Comparison of ENCODE assay signal across 30 cellular contexts in genomic region chr19:51326216-51327065, GRCh38. TPM values are rescaled to one million over a fixed set of nuclear protein-coding genes. Genes with fewer than 3 reads are reported as not detected.
A peak's percentile ranks its signal among the peaks of the same experiment; 100 is the strongest.
DNase-seq lines count a peak whose midpoint lies in the region; ATAC-seq, FAIRE-seq and TF ChIP-seq lines count a peak whose summit lies in the region.
"Had no signal": no experiment of that assay in that cellular context is flagged by ENCODE, and none has a peak within 500 bp of the region (broad histone marks: within the 10 kb centered on the region; RNA-seq: fewer than 3 reads in every experiment).

No MANE protein-coding gene starts in this region.

- no peak for TF ChIP-seq RAD21 in H1 (IDR thresholded peaks at IDR 0.05 in 1 of 2, conservative IDR thresholded peaks at IDR 0.05 in 1 of 2; ENCODE audit: low read depth in 2 of 2, low read length in 2 of 2)

- peaks cover 2% of the 10 kb centered on the region in 2 donors for H3K36me3 Mint-ChIP-seq in CD14-positive monocyte
- H3K36me3 Mint-ChIP-seq: natural killer cell had no signal

- no peak overlapping the region for H3K4ac ChIP-seq in H1 (replicated peaks; ENCODE audit: insufficient read length, low read depth, low read length)

- H3K36me3 ChIP-seq in HUES48 (ENCODE audit: control insufficient read depth, insufficient read depth, low read length) (peaks cover 14% of the 10 kb centered on the region; the same call in 1 of the 2 replicates), H1 (ENCODE audit: control insufficient read depth in 2 of 4, insufficient read depth in 4 of 4, low read length in 3 of 4) (peaks cover 0 to 13% (median 2%) of the 10 kb centered on the region in 4 experiments; a peak in 4 of 8 replicates), osteoblast (ENCODE audit: insufficient read depth, low read length) (no peaks in the 10 kb centered on the region), uterus (no peaks in the 10 kb centered on the region)
- H3K36me3 ChIP-seq: Peyer's patch, thoracic aorta, WERI-Rb-1 had no signal

- H3K4me3 Mint-ChIP-seq in CD14-positive monocyte = peak overlapping the region in 1 of 2 donors; percentile 96

- H3K27me3 ChIP-seq in HUES48 (ENCODE audit: control insufficient read depth, insufficient read depth, low read length) = peaks cover 7% of the 10 kb centered on the region
- peaks cover 0 to 6% (median 4%) of the 10 kb centered on the region in 4 experiments; a peak in 4 of 7 replicates for H3K27me3 ChIP-seq in H1 (replicated peaks in 1 of 4; ENCODE audit: control insufficient read depth in 3 of 4, extremely low read depth in 1 of 4, insufficient read depth in 3 of 4, low read length in 3 of 4)
- peaks cover 4% of the 10 kb centered on the region for H3K27me3 ChIP-seq in osteoblast (ENCODE audit: insufficient read depth, low read length)
- peaks cover 0 to 36% of the 10 kb centered on the region in 2 donors for H3K27me3 ChIP-seq in uterus

- ATAC-seq in GM21786 (IDR thresholded peaks at IDR 0.05; ENCODE audit: unreplicated experiment) (no peak), GM18858 (IDR thresholded peaks at IDR 0.05; ENCODE audit: unreplicated experiment) (no peak)

- no peak for TF ChIP-seq EP300 in H1 (IDR thresholded peaks at IDR 0.05; ENCODE audit: borderline replicate concordance in 1 of 2, low read depth in 2 of 2, low read length in 2 of 2)

- H3K14ac ChIP-seq in H1 (ENCODE audit: insufficient read length) = no peak overlapping the region

- CTCF ChIA-PET in H1 (lab: Charles Lee; ENCODE audit: partially characterized antibody) = interaction anchor here (0.7 to 1.8 kb wide), 8 partner anchors 9 to 168 kb away, joined by 3 to 6 read pairs (median 4); no protein-coding TSS in a partner anchor

- no peak for FAIRE-seq in H1 (lab: Jason Lieb, UNC)

- no peak overlapping the region for H4K8ac ChIP-seq in H1 (ENCODE audit: extremely low read depth, insufficient read depth, low read length)

- H3K23me2 ChIP-seq in H1 (ENCODE audit: low read depth, low read length) = peaks cover 6% of the 10 kb centered on the region; the same call in 1 of the 2 replicates

- POLR2A ChIA-PET in H1 (lab: Charles Lee; ENCODE audit: partially characterized antibody) = interaction anchor here (0.7 to 3.4 kb wide), 6 partner anchors 8 to 381 kb away, joined by 3 to 19 read pairs (median 4); no protein-coding TSS in a partner anchor

- H2AFZ ChIP-seq in H1 (ENCODE audit: low read length) (no peak overlapping the region), osteoblast (ENCODE audit: low read length) (no peak overlapping the region)

- no peaks in the 10 kb centered on the region for H3K79me2 ChIP-seq in H1 (ENCODE audit: control insufficient read depth in 1 of 2, insufficient read depth in 2 of 2, low read length in 2 of 2)
- no peaks in the 10 kb centered on the region for H3K79me2 ChIP-seq in osteoblast (ENCODE audit: insufficient read depth, low read length)

- peaks cover 4% of the 10 kb centered on the region; the same call in 1 of the 2 replicates for H3K4me1 ChIP-seq in HUES48 (ENCODE audit: control insufficient read depth, insufficient read depth, low read length)
- peaks cover 0 to 8% (median 5%) of the 10 kb centered on the region in 4 experiments; a peak in 4 of 7 replicates for H3K4me1 ChIP-seq in H1 (replicated peaks in 1 of 4; ENCODE audit: control insufficient read depth in 3 of 4, insufficient read depth in 4 of 4, low read length in 3 of 4)
- no peaks in the 10 kb centered on the region for H3K4me1 ChIP-seq in osteoblast (ENCODE audit: insufficient read depth, low read length)
- no peaks in the 10 kb centered on the region for H3K4me1 ChIP-seq in uterus

- H3K4me2 ChIP-seq in H1 (ENCODE audit: insufficient read depth in 1 of 2, low read depth in 2 of 2, low read length in 2 of 2) = peak overlapping the region; percentile 36 to 97
- no peak overlapping the region for H3K4me2 ChIP-seq in osteoblast (ENCODE audit: insufficient read depth, low read length)

- 63% methylated on average over 3 of the region's 36 CpGs; no CpG with 5 or more reads in 1 of the 2 experiments for WGBS in H1 (ENCODE audit: extremely low coverage in 1 of 2, insufficient coverage in 1 of 2, insufficient read length in 1 of 2, insufficient replicate concordance in 2 of 2, low coverage in 1 of 2, low lambda C conversion rate in 2 of 2, missing lambda C conversion rate in 1 of 2), 2 experiments

- H3K9me3 Mint-ChIP-seq in CD14-positive monocyte = peaks cover 0 to 22% (median 6%) of the 10 kb centered on the region in 7 donors
- H3K9me3 Mint-ChIP-seq: natural killer cell; stimulated activated naive CD8-positive, alpha-beta T cell treated with anti-CD3 and anti-CD28 coated beads, Interleukin-15, amount 100 ng/mL, for 72 hours had no signal

- no peaks in the 10 kb centered on the region for H3K79me1 ChIP-seq in H1 (ENCODE audit: low read depth, low read length)

- no peak overlapping the region for H3K9ac ChIP-seq in HUES48 (ENCODE audit: low read depth, low read length)
- H3K9ac ChIP-seq in H1 (replicated peaks in 1 of 4; ENCODE audit: extremely low read depth in 1 of 4, low read depth in 3 of 4, low read length in 3 of 4) = no peak overlapping the region

- H2BK5ac ChIP-seq in H1 (ENCODE audit: low read depth, low read length) = no peak overlapping the region

- H3K56ac ChIP-seq in H1 (replicated peaks; ENCODE audit: insufficient read length, low read depth, low read length) = no peak overlapping the region

- H3K27ac ChIP-seq in HUES48 (ENCODE audit: low read depth, low read length) = no peak overlapping the region
- no peak overlapping the region for H3K27ac ChIP-seq in H1 (ENCODE audit: low read depth, low read length)
- no peak overlapping the region for H3K27ac ChIP-seq in osteoblast (ENCODE audit: low read depth, low read length)
- H3K27ac ChIP-seq in uterus = no peak overlapping the region
- H3K27ac ChIP-seq: body of pancreas, gastroesophageal sphincter, Peyer's patch, thoracic aorta, WERI-Rb-1 had no signal

- H3K18ac ChIP-seq in H1 (ENCODE audit: extremely low read depth, low read length) = no peak overlapping the region

- DNase-seq in CD14-positive monocyte (ENCODE audit: low spot score) = peak; percentile 61
- no peak for DNase-seq in H1 (ENCODE audit: low read depth in 1 of 2, low spot score in 2 of 2)
- peak; percentile 78 for DNase-seq in osteoblast (ENCODE audit: insufficient read length, low spot score, missing footprints)
- DNase-seq in uterus = no peak
- DNase-seq: activated CD4-positive, alpha-beta T cell treated with anti-CD3 and anti-CD28 coated beads, Interleukin-2, amount 10 ng/mL, durations not matched to agents 7 days and 5 days; activated T-cell treated with anti-CD3 and anti-CD28 coated beads, Interleukin-2, amount 50 U/mL, for 24 hours; body of pancreas; IMR-90; left colon; mammary epithelial cell; mucosa of descending colon; natural killer cell; NCI-H748 treated with DMSO at 0.1 percent for 48 hours; Peyer's patch; SHP77 treated with DMSO at 0.1 percent for 48 hours; stimulated activated naive CD8-positive, alpha-beta T cell treated with anti-CD3 and anti-CD28 coated beads, Interleukin-15, amount 100 ng/mL, for 72 hours; T1000; WERI-Rb-1 had no signal

- TF ChIP-seq CTCF in CD14-positive monocyte (IDR thresholded peaks at IDR 0.05) (no peak), H1 (IDR thresholded peaks at IDR 0.05; ENCODE audit: control extremely low read depth in 1 of 3, insufficient read depth in 1 of 3, low read depth in 1 of 3, low read length in 3 of 3) (no peak), osteoblast (IDR thresholded peaks at IDR 0.05; ENCODE audit: extremely low read depth, low read depth, low read length) (no peak), uterus (IDR thresholded peaks at IDR 0.05) (no peak)

- no peak overlapping the region for H2AK5ac ChIP-seq in H1 (ENCODE audit: low read depth, low read length)

- no peak overlapping the region for H2BK12ac ChIP-seq in H1 (ENCODE audit: low read depth, low read length)

- no peak overlapping the region for H2BK120ac ChIP-seq in H1 (replicated peaks; ENCODE audit: low read depth, low read length)

- H3K4me1 Mint-ChIP-seq in CD14-positive monocyte = peaks cover 28% of the 10 kb centered on the region

- H3K27me3 Mint-ChIP-seq in CD14-positive monocyte (ENCODE audit: low read depth in 3 of 3) = peaks cover 45 to 63% (median 50%) of the 10 kb centered on the region in 3 donors

- H4K20me1 ChIP-seq in H1 (replicated peaks in 1 of 2; ENCODE audit: control insufficient read depth in 1 of 2, insufficient read depth in 2 of 2, low read length in 2 of 2) (peaks cover 3 to 4% of the 10 kb centered on the region in 2 experiments), osteoblast (ENCODE audit: insufficient read depth, low read length) (no peaks in the 10 kb centered on the region)

- no peak overlapping the region for H4K91ac ChIP-seq in H1 (replicated peaks; ENCODE audit: insufficient read length, low read length)

- peak overlapping the region in 3 of 7 donors; percentile 35 to 68 (median 65) for H3K27ac Mint-ChIP-seq in CD14-positive monocyte
- H3K27ac Mint-ChIP-seq: activated CD4-positive, alpha-beta T cell treated with anti-CD3 and anti-CD28 coated beads, Interleukin-2, amount 10 ng/mL, durations not matched to agents 7 days and 5 days; activated T-cell treated with anti-CD3 and anti-CD28 coated beads, Interleukin-2, amount 50 U/mL, for 24 hours; natural killer cell; stimulated activated naive CD8-positive, alpha-beta T cell treated with anti-CD3 and anti-CD28 coated beads, Interleukin-15, amount 100 ng/mL, for 72 hours had no signal

- no peak overlapping the region for H4K5ac ChIP-seq in H1 (ENCODE audit: insufficient read length, low read depth, low read length)

- H3K4me3 ChIP-seq in HUES48 (ENCODE audit: low read depth, low read length) (peak overlapping the region; percentile 62; the same call in 1 of the 2 replicates), H1 (ENCODE audit: extremely low read depth in 1 of 4, insufficient read depth in 2 of 4, low read depth in 3 of 4, low read length in 4 of 4) (peak overlapping the region; percentile 21 to 62 (median 42)), osteoblast (ENCODE audit: insufficient read depth, low read length) (no peak overlapping the region), uterus (no peak overlapping the region)
- H3K4me3 ChIP-seq: body of pancreas, mucosa of descending colon had no signal

- no peak overlapping the region for H2BK15ac ChIP-seq in H1 (ENCODE audit: low read length)

- H3K23ac ChIP-seq in H1 (ENCODE audit: insufficient read length) = no peak overlapping the region

- no peak overlapping the region for H2BK20ac ChIP-seq in H1 (ENCODE audit: low read length)

- H3K9me3 ChIP-seq in HUES48 (ENCODE audit: control insufficient read depth, insufficient read depth, low read length) (no peaks in the 10 kb centered on the region), H1 (ENCODE audit: insufficient read depth in 2 of 2, low read depth in 1 of 2, low read length in 1 of 2) (no peaks in the 10 kb centered on the region), osteoblast (ENCODE audit: low read depth, low read length) (no peaks in the 10 kb centered on the region), uterus (no peaks in the 10 kb centered on the region)
- H3K9me3 ChIP-seq: body of pancreas, mucosa of descending colon, Peyer's patch, thoracic aorta had no signal

- no peak for TF ChIP-seq POLR2A in H1 (IDR thresholded peaks at IDR 0.05; ENCODE audit: control extremely low read depth in 1 of 2, low read depth in 2 of 2, low read length in 2 of 2)
- no peak for TF ChIP-seq POLR2A in uterus (IDR thresholded peaks at IDR 0.05)

- intact Hi-C loops in CD14-positive monocyte (cut with micrococcal nuclease) = loop anchor here in 1 of 2 donors (5.0 kb wide), 1 partner anchor 41 kb away; the partner anchor contains the start of genes CLDND2 and ETFB
- intact Hi-C loops in uterus (cut with DNase I; ENCODE audit: low total_unique reads) = no loop called here

RNA-seq across cellular contexts. Expression of gene IGLON5, which starts 15.0 kb away (rescaled TPM):
- not detected for polyA plus RNA-seq in CD14-positive monocyte
- total RNA-seq in H1 (2021; fragmentation: NEBNext Ultra II Directional; extraction: Animal tissue kit (Norgen Biotek cat#: 25700)) = 31.8 and 34.1 TPM in 2 replicates
- polyA plus RNA-seq in H1 (2011; rRNA removed) = 34.6 and 51.4 TPM in 2 replicates
- 28.1 TPM for polyA plus RNA-seq in H1 (2011; cell fraction: cytosol; rRNA removed)
- polyA plus RNA-seq in H1 (2011; cell fraction: nucleus; rRNA removed) = 51.5 TPM
- polyA plus RNA-seq in H1 (2012, experiment 1 of 2) = 26.0 to 58.9 TPM (median 46.8 TPM) in 4 replicates
- 34.9 TPM for polyA plus RNA-seq in H1 (2012, experiment 2 of 2)
- polyA plus RNA-seq in H1 (2013, experiment 1 of 2) = 44.4 TPM
- 46.3 TPM for polyA plus RNA-seq in H1 (2013, experiment 2 of 2)
- 9.6 and 13.7 TPM in 2 replicates for polyA minus RNA-seq in H1 (2011; rRNA and poly(A)+ RNA removed)
- polyA minus RNA-seq in H1 (2011; cell fraction: cytosol; rRNA and poly(A)+ RNA removed) = 18.7 TPM
- 13.6 TPM for polyA minus RNA-seq in H1 (2011; cell fraction: nucleus; rRNA and poly(A)+ RNA removed)
- not detected in 2 replicates for total RNA-seq in osteoblast
- under 1 TPM in 1 of 4 donors, not detected in 3; 0.28 TPM for total RNA-seq in uterus
- total RNA-seq: activated CD4-positive, alpha-beta T cell treated with anti-CD3 and anti-CD28 coated beads, Interleukin-2, amount 10 ng/mL, durations not matched to agents 7 days and 5 days; body of pancreas; dermis microvascular lymphatic vessel endothelial cell; fibroblast of lung; G401; gastroesophageal sphincter; IMR-90; mammary epithelial cell; natural killer cell; Peyer's patch had no signal
- polyA plus RNA-seq: BJ, fibroblast of lung, IMR-90, mammary epithelial cell had no signal

RNA-seq across cellular contexts. Expression of gene VSIG10L, which starts 15.5 kb away (rescaled TPM):
- polyA plus RNA-seq in CD14-positive monocyte (under 1 TPM; 0.62 to 0.73 TPM), H1 (2011; rRNA removed) (9.9 and 10.4 TPM in 2 replicates)
- total RNA-seq in H1 (2021; fragmentation: NEBNext Ultra II Directional; extraction: Animal tissue kit (Norgen Biotek cat#: 25700)) = 10.2 and 10.3 TPM in 2 replicates
- polyA plus RNA-seq in H1 (2011; cell fraction: cytosol; rRNA removed) = 5.7 TPM
- 8.6 TPM for polyA plus RNA-seq in H1 (2011; cell fraction: nucleus; rRNA removed)
- polyA plus RNA-seq in H1 (2012, experiment 1 of 2) = 8.6 to 10.9 TPM (median 9.3 TPM) in 4 replicates
- 11.2 TPM for polyA plus RNA-seq in H1 (2012, experiment 2 of 2)
- 13.2 TPM for polyA plus RNA-seq in H1 (2013, experiment 1 of 2)
- 13.7 TPM for polyA plus RNA-seq in H1 (2013, experiment 2 of 2)
- polyA minus RNA-seq in H1 (2011; rRNA and poly(A)+ RNA removed) = 4.1 and 4.3 TPM in 2 replicates
- 2.1 TPM for polyA minus RNA-seq in H1 (2011; cell fraction: cytosol; rRNA and poly(A)+ RNA removed)
- polyA minus RNA-seq in H1 (2011; cell fraction: nucleus; rRNA and poly(A)+ RNA removed) = 4.6 TPM
- total RNA-seq in osteoblast (0.72 and 0.88 TPM in 2 replicates), uterus (1 to 10 TPM in 3 of 4 donors, under 1 TPM in 1; 0.26 to 3.6 (median 1.7) TPM)

RNA-seq across cellular contexts. Expression of gene ETFB, which starts 39.7 kb away (rescaled TPM):
- polyA plus RNA-seq in CD14-positive monocyte (10 to 100 TPM; 51.0 to 63.0 TPM), H1 (2011; rRNA removed) (66.5 and 94.6 TPM in 2 replicates)
- 40.0 and 42.1 TPM in 2 replicates for total RNA-seq in H1 (2021; fragmentation: NEBNext Ultra II Directional; extraction: Animal tissue kit (Norgen Biotek cat#: 25700))
- polyA plus RNA-seq in H1 (2011; cell fraction: cytosol; rRNA removed) = 113 TPM
- 49.0 TPM for polyA plus RNA-seq in H1 (2011; cell fraction: nucleus; rRNA removed)
- polyA plus RNA-seq in H1 (2012, experiment 1 of 2) = 63.7 to 87.7 TPM (median 74.1 TPM) in 4 replicates
- polyA plus RNA-seq in H1 (2012, experiment 2 of 2) = 53.0 TPM
- polyA plus RNA-seq in H1 (2013, experiment 1 of 2) = 27.6 TPM
- 27.6 TPM for polyA plus RNA-seq in H1 (2013, experiment 2 of 2)
- polyA minus RNA-seq in H1 (2011; rRNA and poly(A)+ RNA removed) = 14.8 and 19.6 TPM in 2 replicates
- 23.3 TPM for polyA minus RNA-seq in H1 (2011; cell fraction: cytosol; rRNA and poly(A)+ RNA removed)
- 11.1 TPM for polyA minus RNA-seq in H1 (2011; cell fraction: nucleus; rRNA and poly(A)+ RNA removed)
- total RNA-seq in osteoblast (68.4 and 84.3 TPM in 2 replicates), uterus (10 to 100 TPM; 18.8 to 56.6 (median 32.8) TPM)

RNA-seq across cellular contexts. Expression of gene CLDND2, which starts 42.4 kb away (rescaled TPM):
- polyA plus RNA-seq in CD14-positive monocyte (not detected), H1 (2011; rRNA removed) (0.21 TPM in 1 of 2 replicates, not detected in the other)
- total RNA-seq in H1 (2021; fragmentation: NEBNext Ultra II Directional; extraction: Animal tissue kit (Norgen Biotek cat#: 25700)) = 0.56 and 1.0 TPM in 2 replicates
- polyA plus RNA-seq in H1 (2011; cell fraction: cytosol; rRNA removed) = 0.26 TPM
- polyA plus RNA-seq in H1 (2011; cell fraction: nucleus; rRNA removed) = 1.2 TPM
- 1.4 to 2.7 TPM (median 1.7 TPM) in 4 replicates for polyA plus RNA-seq in H1 (2012, experiment 1 of 2)
- polyA plus RNA-seq in H1 (2012, experiment 2 of 2) = not detected
- 6.6 TPM for polyA plus RNA-seq in H1 (2013, experiment 1 of 2)
- polyA plus RNA-seq in H1 (2013, experiment 2 of 2) = 4.6 TPM
- not detected in 2 replicates for polyA minus RNA-seq in H1 (2011; rRNA and poly(A)+ RNA removed)
- polyA minus RNA-seq in H1 (2011; cell fraction: cytosol; rRNA and poly(A)+ RNA removed) = not detected
- not detected for polyA minus RNA-seq in H1 (2011; cell fraction: nucleus; rRNA and poly(A)+ RNA removed)
- total RNA-seq in osteoblast (not detected in 2 replicates), uterus (1 to 10 TPM in 1 of 4 donors, not detected in 3; 1.2 TPM)
- total RNA-seq: body of pancreas, dermis microvascular lymphatic vessel endothelial cell, fibroblast of lung, G401, gastroesophageal sphincter, IMR-90, mammary epithelial cell, omental fat pad, Peyer's patch, renal cortical epithelial cell, smooth muscle cell, thoracic aorta had no signal
- polyA plus RNA-seq: fibroblast of lung, IMR-90, mammary epithelial cell had no signal

RNA-seq across cellular contexts. Expression of gene NKG7, which starts 46.0 kb away (rescaled TPM):
- polyA plus RNA-seq in CD14-positive monocyte (10 to 100 TPM; 16.4 to 19.9 TPM), H1 (2011; rRNA removed) (not detected in 2 replicates)
- total RNA-seq in H1 (2021; fragmentation: NEBNext Ultra II Directional; extraction: Animal tissue kit (Norgen Biotek cat#: 25700)) = not detected in 2 replicates
- polyA plus RNA-seq in H1 (2011; cell fraction: cytosol; rRNA removed) = not detected
- not detected for polyA plus RNA-seq in H1 (2011; cell fraction: nucleus; rRNA removed)
- polyA plus RNA-seq in H1 (2012, experiment 1 of 2) = not detected in 4 replicates
- polyA plus RNA-seq in H1 (2012, experiment 2 of 2) = not detected
- not detected for polyA plus RNA-seq in H1 (2013, experiment 1 of 2)
- not detected for polyA plus RNA-seq in H1 (2013, experiment 2 of 2)
- polyA minus RNA-seq in H1 (2011; rRNA and poly(A)+ RNA removed) = not detected in 2 replicates
- not detected for polyA minus RNA-seq in H1 (2011; cell fraction: cytosol; rRNA and poly(A)+ RNA removed)
- not detected for polyA minus RNA-seq in H1 (2011; cell fraction: nucleus; rRNA and poly(A)+ RNA removed)
- total RNA-seq in osteoblast (not detected in 2 replicates), uterus (1 to 10 TPM in 3 of 4 donors, not detected in 1; 1.0 to 3.6 (median 2.9) TPM)
- total RNA-seq: body of pancreas, dermis microvascular lymphatic vessel endothelial cell, fibroblast of lung, G401, IMR-90, mammary epithelial cell, renal cortical epithelial cell, smooth muscle cell had no signal
- polyA plus RNA-seq: BJ, fibroblast of lung, IMR-90, mammary epithelial cell, smooth muscle cell had no signal

Comparison
In these comparisons a context has a peak if more than half of its experiments do, and no peak if none do; other contexts are left out.
1. DNase-seq: peak in CD14-positive monocyte (single experiment) and osteoblast (single experiment); none in H1 (0 of 2) and uterus (0 of 2).
2. H3K4me3 ChIP-seq: peak in HUES48 (single experiment) and H1 (4 of 4); none in osteoblast (single experiment) and uterus (0 of 2).
3. RNA of gene IGLON5, which starts 15.0 kb away (total RNA-seq): 31.8 to 34.1 TPM in H1; not detected in osteoblast and 0.28 TPM in uterus; every median in the first group is over 10 times any median in the second.